21 cellular contexts compared by ENCODE assay signal in the genomic region with DNA sequence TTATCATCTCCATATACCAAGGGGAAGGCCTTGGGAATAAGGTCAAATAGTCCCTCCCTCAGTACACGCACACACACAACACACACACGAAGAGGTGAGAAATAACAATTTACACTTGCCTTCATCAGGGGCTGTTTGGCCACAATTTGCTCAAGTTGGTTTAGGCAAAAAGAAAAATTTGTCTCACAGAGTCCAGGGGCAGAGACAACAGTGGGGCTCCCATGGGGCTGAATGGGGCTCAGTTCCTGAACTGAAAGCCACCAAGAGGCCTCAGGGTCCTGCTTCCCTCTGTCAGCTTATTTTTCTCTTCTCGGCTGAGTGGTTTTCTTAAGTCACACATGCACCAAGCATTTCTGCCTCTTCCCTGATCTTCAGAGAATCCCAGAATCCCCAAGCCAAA. TPM values are rescaled to one million over a fixed set of nuclear protein-coding genes. Genes with fewer than 3 reads are reported as not detected.
DNase-seq lines count a peak whose midpoint lies in the region; ATAC-seq and TF ChIP-seq lines count a peak whose summit lies in the region.
"Had no signal": no experiment of that assay in that cellular context is flagged by ENCODE, and none has a peak within 500 bp of the region (broad histone marks: within the 10 kb centered on the region; RNA-seq: fewer than 3 reads in every experiment).

No MANE protein-coding gene starts in this region.

- no peak overlapping the region for H3K23ac ChIP-seq in neuronal stem cell (ENCODE audit: low read depth, low read length, poor library complexity)

- H2AK5ac ChIP-seq in neuronal stem cell (ENCODE audit: low read depth, low read length): no peak overlapping the region

- no peak overlapping the region for H3K18ac ChIP-seq in neuronal stem cell (ENCODE audit: low read length)

- WGBS in neuronal stem cell (ENCODE audit: extremely low coverage in 2 of 2, insufficient read length in 2 of 2, insufficient replicate concordance in 1 of 2), 2 donors: no CpG with 5 or more reads among the region's 3 CpGs

- CTCF ChIA-PET in HEK293T (lab: Yijun Ruan, JAX): no interaction called here

- H3K4me3 ChIP-seq in BLaER1 (no peak overlapping the region), neuronal stem cell (ENCODE audit: low read length in 2 of 2) (no peak overlapping the region)
- H3K4me3 ChIP-seq: HAP-1 had no signal

- H3K27me3 ChIP-seq in BLaER1 (no peaks in the 10 kb centered on the region), neuronal stem cell (ENCODE audit: control insufficient read depth in 3 of 3, insufficient read depth in 3 of 3, low read depth in 1 of 3, low read length in 3 of 3) (peaks cover 0 to 6% (median 0%) of the 10 kb centered on the region in 3 experiments)
- H3K27me3 ChIP-seq: BE2C had no signal

- no peak overlapping the region for H4K8ac ChIP-seq in neuronal stem cell (ENCODE audit: low read depth, low read length)

- peak overlapping the region; percentile 53 for H2AFZ ChIP-seq in neuronal stem cell (ENCODE audit: low read length)

- H3K27ac ChIP-seq in BLaER1 (peak overlapping the region; percentile 19; the same call in 1 of the 2 replicates), neuronal stem cell (replicated peaks; ENCODE audit: low read length) (no peak overlapping the region)
- H3K27ac ChIP-seq: 22Rv1, C4-2B had no signal

- no peak overlapping the region for H2BK12ac ChIP-seq in neuronal stem cell (ENCODE audit: low read length)

- H4K91ac ChIP-seq in neuronal stem cell (ENCODE audit: low read depth, low read length, poor library complexity): no peak overlapping the region

- peaks cover 21% of the 10 kb centered on the region for H3K4me1 ChIP-seq in BLaER1
- H3K4me1 ChIP-seq in neuronal stem cell (ENCODE audit: control insufficient read depth in 2 of 2, insufficient read depth in 1 of 2, low read depth in 1 of 2, low read length in 2 of 2): peaks cover 2 to 3% of the 10 kb centered on the region in 2 donors
- H3K4me1 ChIP-seq: Caco-2 had no signal

- DNase-seq in neuronal stem cell (ENCODE audit: low spot score): no peak
- DNase-seq in effector CD8-positive, alpha-beta T cell (lab: John Stamatoyannopoulos, UW): no peak
- no peak for DNase-seq in HEK293T (ENCODE audit: extremely low spot score)
- DNase-seq: BE2C; Caco-2; CD4-positive, CD25-positive, alpha-beta regulatory T cell; CD8-positive, alpha-beta T cell; DMS153; DMS79; EL; GDM1; GOT3 had no signal

- ATAC-seq in GM18502 (IDR thresholded peaks at IDR 0.05; ENCODE audit: poor library complexity, unreplicated experiment) (peak; percentile 32), HG02885 (IDR thresholded peaks at IDR 0.05; ENCODE audit: poor library complexity, unreplicated experiment) (peak; percentile 47), HG03196 (IDR thresholded peaks at IDR 0.05; ENCODE audit: unreplicated experiment) (no peak), GM19324 (IDR thresholded peaks at IDR 0.05; ENCODE audit: low FRiP score, unreplicated experiment) (no peak)
- ATAC-seq: CD8-positive, alpha-beta T cell had no signal

- H2BK15ac ChIP-seq in neuronal stem cell (ENCODE audit: low read length): no peak overlapping the region

- POLR2A ChIA-PET in HEK293T (lab: Yijun Ruan, JAX): no interaction called here

- H3K79me1 ChIP-seq in neuronal stem cell (ENCODE audit: low read depth, low read length): no peaks in the 10 kb centered on the region

- H3K36me3 ChIP-seq in BLaER1 (no peaks in the 10 kb centered on the region), neuronal stem cell (replicated peaks in 1 of 2; ENCODE audit: control insufficient read depth in 2 of 2, insufficient read depth in 2 of 2, low read length in 2 of 2) (no peaks in the 10 kb centered on the region)
- H3K36me3 ChIP-seq: BE2C, HAP-1 had no signal

- H3K9me3 ChIP-seq in BLaER1 (peaks cover 30% of the 10 kb centered on the region), neuronal stem cell (replicated peaks in 1 of 2; ENCODE audit: control insufficient read depth in 2 of 2, insufficient read depth in 1 of 2, low read depth in 1 of 2, low read length in 2 of 2) (peaks cover 0 to 4% of the 10 kb centered on the region in 2 donors)
- H3K9me3 ChIP-seq: BE2C, HAP-1 had no signal

- no peak overlapping the region for H2BK5ac ChIP-seq in neuronal stem cell (ENCODE audit: low read length)

- no peak overlapping the region for H3K4ac ChIP-seq in neuronal stem cell (ENCODE audit: low read length)

- H3K4me2 ChIP-seq in BLaER1 (peak overlapping the region; percentile 75), neuronal stem cell (ENCODE audit: insufficient read depth, low read length, poor library complexity, severe bottlenecking) (no peak overlapping the region)

- no peak overlapping the region for H3K9ac ChIP-seq in BLaER1
- H3K9ac ChIP-seq in neuronal stem cell (ENCODE audit: low read depth, low read length, poor library complexity): no peak overlapping the region

- H4K20me1 ChIP-seq in BLaER1: no peaks in the 10 kb centered on the region

- H3K14ac ChIP-seq in neuronal stem cell (ENCODE audit: low read length): no peak overlapping the region

- no peak overlapping the region for H2BK120ac ChIP-seq in neuronal stem cell (ENCODE audit: low read depth, low read length)

TF ChIP-seq in HEK293T, 16 proteins besides CTCF, POLR2A, EP300 and RAD21:
- no peak for TF ChIP-seq TARDBP (IDR thresholded peaks at IDR 0.05)
- TF ChIP-seq PKNOX1 (IDR thresholded peaks at IDR 0.05): no peak
- no peak for TF ChIP-seq ZNF384 (IDR thresholded peaks at IDR 0.05)

RNA-seq across cellular contexts. Expression of gene PCDH8, which starts 35.5 kb away (rescaled TPM):
- 0.14 TPM for polyA plus RNA-seq in neuronal stem cell (2013, experiment 1 of 2)
- polyA plus RNA-seq in neuronal stem cell (2013, experiment 2 of 2): 0.26 TPM
- polyA plus RNA-seq: AG04450; CD4-positive, CD25-positive, alpha-beta regulatory T cell had no signal

Comparison
In these comparisons a context has a peak if more than half of its experiments do, and no peak if none do; other contexts are left out.
1. ATAC-seq: peak in GM18502 (single experiment) and HG02885 (single experiment); none in HG03196 (single experiment) and GM19324 (single experiment).